In genomic region chr18:37873416-37873815, GRCh38 we compare ENCODE assay signal across 21 cellular contexts.
"Had no signal": no experiment of that assay in that cellular context is flagged by ENCODE, and none has a peak within 500 bp of the region (broad histone marks: within the 10 kb centered on the region; RNA-seq: fewer than 3 reads in every experiment).

No MANE protein-coding gene starts in this region.

- H3K9me2 ChIP-seq: SK-N-SH had no signal

- H3K4me1 Mint-ChIP-seq: IgD-negative memory B cell had no signal

- ATAC-seq: K562, Panc1, PC-3 had no signal

- H3K9ac ChIP-seq: KMS-11, SK-N-SH had no signal

- H3K4me3 ChIP-seq: K562 had no signal

- H3K4me2 ChIP-seq: KMS-11, SK-N-SH had no signal

- H3K27ac ChIP-seq: HL-60, KMS-11, RWPE1 had no signal

- H3K27me3 Mint-ChIP-seq: IgD-negative memory B cell had no signal

- H3K4me3 Mint-ChIP-seq: IgD-negative memory B cell had no signal

- H3K9me3 ChIP-seq: SK-N-SH had no signal

- DNase-seq: Kasumi-1, MM.1S, NCI-H1105, NCI-H1436 treated with DMSO at 0.1 percent for 48 hours, NCI-H1694, NCI-H1930, NCI-H2081, NCI-H2107, NCI-H345, NCI-H446 treated with DMSO at 0.1 percent for 48 hours, NCI-H510A treated with DMSO at 0.1 percent for 48 hours, PC-3, SHP77, SK-N-SH, SW 1271 had no signal

- H3K36me3 Mint-ChIP-seq: IgD-negative memory B cell had no signal

- H3K27ac Mint-ChIP-seq: IgD-negative memory B cell had no signal
